ENCODE assay signal across 1 cellular context in genomic region chr11:41289408-41289807, GRCh38.
TF ChIP-seq lines count a peak whose summit lies in the region.

No MANE protein-coding gene starts in this region.

TF ChIP-seq in GM23338, 12 proteins besides CTCF, POLR2A, EP300 and RAD21 (continued from another document):
- TF ChIP-seq ZNF462 (CRISPR knock-in tag; IDR thresholded peaks at IDR 0.05) (no peak), REST (IDR thresholded peaks at IDR 0.05; ENCODE audit: unreplicated experiment) (no peak)
